Comparison of ENCODE assay signal across 9 cellular contexts in the genomic region with DNA sequence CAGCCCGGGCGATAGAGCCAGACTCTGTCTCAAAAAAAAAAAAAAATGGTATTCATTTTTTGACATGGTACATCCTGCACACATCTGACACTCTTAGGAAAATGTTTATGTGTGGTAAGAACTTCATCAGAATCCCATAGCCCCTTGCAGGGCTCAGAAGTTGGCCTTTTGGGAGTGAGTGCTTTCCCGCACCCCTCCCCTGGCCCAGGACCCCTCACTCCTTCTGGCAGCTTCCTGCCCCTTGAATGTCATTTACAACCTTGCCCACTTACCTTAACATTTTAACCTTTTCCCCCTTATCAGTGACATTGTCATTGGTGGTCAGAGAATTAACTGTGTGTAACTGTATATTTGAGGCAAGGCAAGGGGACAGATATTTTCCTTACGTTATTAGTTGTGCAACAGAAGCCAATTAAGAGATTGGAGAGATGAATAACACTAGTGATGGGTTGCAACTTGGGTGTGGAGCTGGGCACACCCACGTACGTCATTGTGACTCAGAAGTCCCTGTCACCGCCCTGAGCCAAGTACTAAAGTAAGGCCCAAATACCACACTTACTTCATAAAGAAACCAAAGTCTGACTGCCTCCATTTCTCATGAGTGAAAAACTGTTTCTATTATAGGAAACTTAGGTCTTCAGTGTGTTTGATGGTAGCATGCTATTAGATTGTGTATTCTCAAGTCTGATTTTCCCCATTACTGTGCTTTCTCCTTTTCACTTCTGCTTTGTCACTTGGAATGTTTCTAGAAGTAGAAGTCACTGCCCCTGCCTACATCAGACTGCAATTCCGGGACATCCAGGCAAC. TPM values are rescaled to one million over a fixed set of nuclear protein-coding genes. Genes with fewer than 3 reads are reported as not detected.
A peak's percentile ranks its signal among the peaks of the same experiment; 100 is the strongest.
DNase-seq lines count a peak whose midpoint lies in the region; ATAC-seq, FAIRE-seq and TF ChIP-seq lines count a peak whose summit lies in the region.
"Had no signal": no experiment of that assay in that cellular context is flagged by ENCODE, and none has a peak within 500 bp of the region (broad histone marks: within the 10 kb centered on the region; RNA-seq: fewer than 3 reads in every experiment).

No MANE protein-coding gene starts in this region.

- ATAC-seq in HepG2, result no peak
- ATAC-seq in HG03378 (IDR thresholded peaks at IDR 0.05; ENCODE audit: unreplicated experiment), result peak; percentile 55

- H2AFZ ChIP-seq in HepG2 (ENCODE audit: low read length), result no peak overlapping the region

- H3K4me2 ChIP-seq in HepG2 (ENCODE audit: low read depth, low read length), result no peak overlapping the region

- WGBS in liver, result 81% methylated on average over 8 of the region's 8 CpGs
- 95% methylated on average over 8 of the region's 8 CpGs for WGBS in HepG2 (ENCODE audit: low lambda C conversion rate)

- no peak for TF ChIP-seq EP300 in HepG2 (IDR thresholded peaks at IDR 0.05; ENCODE audit: low read depth in 2 of 2, low read length in 2 of 2)
- TF ChIP-seq EP300 in HepG2 (CRISPR knock-in tag; IDR thresholded peaks at IDR 0.05; ENCODE audit: borderline replicate concordance), result no peak

- TF ChIP-seq CTCF in liver (IDR thresholded peaks at IDR 0.05; ENCODE audit: low read depth, low read length, missing input control), result no peak
- TF ChIP-seq CTCF in HepG2 (CRISPR knock-in tag; IDR thresholded peaks at IDR 0.05), result no peak

- BruUV-seq in HepG2 (replicated peaks; lab: Mats Ljungman, UMichigan), result no TSS peak

- H3K9me3 ChIP-seq in liver (ENCODE audit: control insufficient read depth in 4 of 4, low read length in 3 of 4), result no peaks in the 10 kb centered on the region
- H3K9me3 ChIP-seq in HepG2 (ENCODE audit: low read length), result no peaks in the 10 kb centered on the region

- intact Hi-C loops in HepG2 (cut with micrococcal nuclease; ENCODE audit: unreplicated experiment), result no loop called here

- no peak for FAIRE-seq in HepG2 (lab: Jason Lieb, UNC)
- FAIRE-seq: G401.6 had no signal

- H3K27me3 ChIP-seq in liver (ENCODE audit: control insufficient read depth in 4 of 4, insufficient read depth in 4 of 4, low read length in 3 of 4), result no peaks in the 10 kb centered on the region
- H3K27me3 ChIP-seq in HepG2 (ENCODE audit: control insufficient read depth in 1 of 2, insufficient read depth in 2 of 2, low read length in 2 of 2), result no peaks in the 10 kb centered on the region

- no peaks in the 10 kb centered on the region for H3K79me2 ChIP-seq in HepG2 (ENCODE audit: insufficient read depth, low read length)

- TF ChIP-seq RAD21 in liver (IDR thresholded peaks at IDR 0.05), result no peak
- no peak for TF ChIP-seq RAD21 in HepG2 (CRISPR knock-in tag; IDR thresholded peaks at IDR 0.05)

- CTCF ChIA-PET in HepG2 (lab: Yijun Ruan, JAX; ENCODE audit: low intra/inter-chr PET ratio, low total read pairs), result no interaction called here

- H3K4me1 ChIP-seq in liver (ENCODE audit: control insufficient read depth in 4 of 4, insufficient read depth in 4 of 4, low read length in 3 of 4) (peaks cover 12 to 29% (median 20%) of the 10 kb centered on the region in 4 donors), HepG2 (ENCODE audit: insufficient read depth, low read length) (peaks cover 45% of the 10 kb centered on the region)

- H3K36me3 ChIP-seq in liver (ENCODE audit: control insufficient read depth in 4 of 4, insufficient read depth in 3 of 4, low read depth in 1 of 4, low read length in 3 of 4) (no peaks in the 10 kb centered on the region), HepG2 (replicated peaks in 1 of 2; ENCODE audit: control insufficient read depth in 1 of 2, insufficient read depth in 2 of 2, low read length in 2 of 2) (no peaks in the 10 kb centered on the region)

- peaks cover 14% of the 10 kb centered on the region for H4K20me1 ChIP-seq in HepG2 (ENCODE audit: insufficient read depth, low read length)

- no peak overlapping the region for H3K9ac ChIP-seq in liver (ENCODE audit: low read depth in 1 of 2, low read length in 2 of 2)
- H3K9ac ChIP-seq in HepG2 (ENCODE audit: insufficient read depth, low read depth, low read length), result no peak overlapping the region

- DNase-seq in HepG2 (ENCODE audit: low spot score) (no peak), T-helper 2 cell (peak in 4 of 5 experiments; percentile 69 to 98 (median 77)), astrocyte of the hippocampus (ENCODE audit: low read depth, low spot score) (peak; percentile 63), medulla oblongata (ENCODE audit: extremely low spot score) (peak; percentile 67), NCI-H345 treated with DMSO at 0.1 percent for 48 hours (lab: John Stamatoyannopoulos, UW; ENCODE audit: unreplicated experiment) (no peak)
- peak; percentile 74 to 75 for DNase-seq in stimulated activated CD8-positive, alpha-beta memory T cell treated with anti-CD3 and anti-CD28 coated beads, Interleukin-7, amount 100 ng/mL, for 4 hours (ENCODE audit: low read depth in 2 of 2)

- POLR2A ChIA-PET in HepG2 (lab: Yijun Ruan, JAX), result interaction anchor here (3.7 kb wide), 1 partner anchor 32 kb away, joined by 28 read pairs; a partner anchor contains a TSS

- H3K27ac ChIP-seq in liver (ENCODE audit: low read depth in 1 of 2, low read length in 2 of 2) (peak overlapping the region; percentile 63 to 78), HepG2 (ENCODE audit: extremely low read length, insufficient read depth, low read length) (no peak overlapping the region)

- no peak for TF ChIP-seq POLR2A in HepG2 (IDR thresholded peaks at IDR 0.05; ENCODE audit: insufficient read depth in 1 of 2, low read depth in 2 of 2, low read length in 2 of 2)

- H3K4me3 ChIP-seq in liver (ENCODE audit: low read depth in 1 of 3, low read length in 3 of 3) (no peak overlapping the region), HepG2 (replicated peaks in 1 of 3; ENCODE audit: insufficient read depth in 1 of 3, low read depth in 2 of 3, low read length in 3 of 3) (no peak overlapping the region)

- in situ Hi-C loops in HepG2 (cut with HindIII; ENCODE audit: extremely low pct_ligation_motif_present, low pct_unique_long_range_greater_than_20kb), result no loop called here

TF ChIP-seq in liver, 16 proteins besides CTCF, POLR2A, EP300 and RAD21 (continues in another document):
- TF ChIP-seq, protein P1, sequence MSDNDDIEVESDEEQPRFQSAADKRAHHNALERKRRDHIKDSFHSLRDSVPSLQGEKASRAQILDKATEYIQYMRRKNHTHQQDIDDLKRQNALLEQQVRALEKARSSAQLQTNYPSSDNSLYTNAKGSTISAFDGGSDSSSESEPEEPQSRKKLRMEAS (IDR thresholded peaks at IDR 0.05), result no peak

TF ChIP-seq in HepG2, 621 proteins besides CTCF, POLR2A, EP300 and RAD21 (continues in another document):
- TF ChIP-seq FLYWCH1 (CRISPR knock-in tag; IDR thresholded peaks at IDR 0.05), result no peak
- no peak for TF ChIP-seq NAIF1 (CRISPR knock-in tag; IDR thresholded peaks at IDR 0.05; ENCODE audit: borderline replicate concordance)

RNA-seq across cellular contexts. Expression of a gene that starts 31.6 kb away (rescaled TPM):
- 10 to 100 TPM; 49.6 to 71.2 TPM for total RNA-seq in liver
- 10 to 100 TPM; 10.8 to 32.8 TPM for polyA plus RNA-seq in liver
- 25.4 and 28.1 TPM in 2 replicates for total RNA-seq in HepG2 (2016; rRNA removed; fragmentation: Illumina TruSeq; extraction: Trizol)
- 6.3 and 7.6 TPM in 2 replicates for total RNA-seq in HepG2 (2016; cell fraction: cytosol; rRNA removed; fragmentation: Illumina TruSeq; extraction: Trizol; ENCODE audit: low read depth)
- 21.2 and 24.9 TPM in 2 replicates for total RNA-seq in HepG2 (2016; cell fraction: insoluble cytoplasmic fraction; rRNA removed; fragmentation: Illumina TruSeq; extraction: Trizol)
- 6.7 and 7.3 TPM in 2 replicates for total RNA-seq in HepG2 (2016; cell fraction: membrane; rRNA removed; fragmentation: Illumina TruSeq; extraction: Trizol)
- total RNA-seq in HepG2 (2016; cell fraction: nucleus; rRNA removed; fragmentation: Illumina TruSeq; extraction: Trizol), result 19.2 and 20.7 TPM in 2 replicates
- polyA plus RNA-seq in HepG2 (2011; rRNA removed), result 17.4 and 19.9 TPM in 2 replicates
- 19.4 and 21.4 TPM in 2 replicates for polyA plus RNA-seq in HepG2 (2011; cell fraction: cytosol; rRNA removed)
- polyA plus RNA-seq in HepG2 (2011; cell fraction: nucleus; rRNA removed), result 31.0 and 32.6 TPM in 2 replicates
- 17.8 and 24.0 TPM in 2 replicates for polyA plus RNA-seq in HepG2 (2012)
- 1.4 and 1.7 TPM in 2 replicates for polyA plus RNA-seq in HepG2 (2016; cell fraction: cytosol; fragmentation: Illumina TruSeq; extraction: Trizol; ENCODE audit: low read depth)
- 16.1 and 22.3 TPM in 2 replicates for polyA plus RNA-seq in HepG2 (2016; cell fraction: insoluble cytoplasmic fraction; fragmentation: Illumina TruSeq; extraction: Trizol; ENCODE audit: low read depth)
- 2.9 and 3.9 TPM in 2 replicates for polyA plus RNA-seq in HepG2 (2016; cell fraction: membrane; fragmentation: Illumina TruSeq; extraction: Trizol; ENCODE audit: low read depth)
- polyA plus RNA-seq in HepG2 (2016; cell fraction: nucleus; fragmentation: Illumina TruSeq; extraction: Trizol; ENCODE audit: insufficient read depth, low read depth), result 18.6 and 20.7 TPM in 2 replicates
- 69.1 and 136 TPM in 2 replicates for polyA minus RNA-seq in HepG2 (2011; rRNA and poly(A)+ RNA removed; ENCODE audit: low replicate concordance)
- 32.5 and 32.6 TPM in 2 replicates for polyA minus RNA-seq in HepG2 (2011; cell fraction: cytosol; rRNA and poly(A)+ RNA removed)
- 23.3 and 31.3 TPM in 2 replicates for polyA minus RNA-seq in HepG2 (2011; cell fraction: nucleus; rRNA and poly(A)+ RNA removed)

RNA-seq across cellular contexts. Expression of a gene that starts 56.0 kb away (rescaled TPM):
- total RNA-seq in liver (10 to 100 TPM; 46.5 to 97.1 TPM), HepG2 (2016; rRNA removed; fragmentation: Illumina TruSeq; extraction: Trizol) (39.2 and 81.4 TPM in 2 replicates)
- polyA plus RNA-seq in liver (10 to 100 TPM; 26.9 to 47.4 TPM), HepG2 (2011; rRNA removed) (109 and 113 TPM in 2 replicates)
- 13.7 and 14.2 TPM in 2 replicates for total RNA-seq in HepG2 (2016; cell fraction: cytosol; rRNA removed; fragmentation: Illumina TruSeq; extraction: Trizol; ENCODE audit: low read depth)
- total RNA-seq in HepG2 (2016; cell fraction: insoluble cytoplasmic fraction; rRNA removed; fragmentation: Illumina TruSeq; extraction: Trizol), result 42.8 and 80.9 TPM in 2 replicates
- total RNA-seq in HepG2 (2016; cell fraction: membrane; rRNA removed; fragmentation: Illumina TruSeq; extraction: Trizol), result 36.3 and 40.4 TPM in 2 replicates
- 71.9 and 87.9 TPM in 2 replicates for total RNA-seq in HepG2 (2016; cell fraction: nucleus; rRNA removed; fragmentation: Illumina TruSeq; extraction: Trizol)
- 120 and 141 TPM in 2 replicates for polyA plus RNA-seq in HepG2 (2011; cell fraction: cytosol; rRNA removed)
- polyA plus RNA-seq in HepG2 (2011; cell fraction: nucleus; rRNA removed), result 144 and 146 TPM in 2 replicates
- polyA plus RNA-seq in HepG2 (2012), result 68.1 and 72.3 TPM in 2 replicates
- polyA plus RNA-seq in HepG2 (2016; cell fraction: cytosol; fragmentation: Illumina TruSeq; extraction: Trizol; ENCODE audit: low read depth), result 11.1 and 15.6 TPM in 2 replicates
- polyA plus RNA-seq in HepG2 (2016; cell fraction: insoluble cytoplasmic fraction; fragmentation: Illumina TruSeq; extraction: Trizol; ENCODE audit: low read depth), result 38.9 and 40.8 TPM in 2 replicates
- polyA plus RNA-seq in HepG2 (2016; cell fraction: membrane; fragmentation: Illumina TruSeq; extraction: Trizol; ENCODE audit: low read depth), result 25.9 and 27.2 TPM in 2 replicates
- polyA plus RNA-seq in HepG2 (2016; cell fraction: nucleus; fragmentation: Illumina TruSeq; extraction: Trizol; ENCODE audit: insufficient read depth, low read depth), result 141 and 156 TPM in 2 replicates
- polyA minus RNA-seq in HepG2 (2011; rRNA and poly(A)+ RNA removed; ENCODE audit: low replicate concordance), result 175 and 196 TPM in 2 replicates
- polyA minus RNA-seq in HepG2 (2011; cell fraction: cytosol; rRNA and poly(A)+ RNA removed), result 60.9 and 63.0 TPM in 2 replicates
- 51.1 and 68.9 TPM in 2 replicates for polyA minus RNA-seq in HepG2 (2011; cell fraction: nucleus; rRNA and poly(A)+ RNA removed)

Comparison
In these comparisons a context has a peak if more than half of its experiments do, and no peak if none do; other contexts are left out.
1. DNase-seq: peak in T-helper 2 cell (4 of 5), astrocyte of the hippocampus (single experiment), medulla oblongata (single experiment) and stimulated activated CD8-positive, alpha-beta memory T cell treated with anti-CD3 and anti-CD28 coated beads, Interleukin-7, amount 100 ng/mL, for 4 hours (2 of 2); none in HepG2 (single experiment) and NCI-H345 treated with DMSO at 0.1 percent for 48 hours (single experiment).